In the genomic region with DNA sequence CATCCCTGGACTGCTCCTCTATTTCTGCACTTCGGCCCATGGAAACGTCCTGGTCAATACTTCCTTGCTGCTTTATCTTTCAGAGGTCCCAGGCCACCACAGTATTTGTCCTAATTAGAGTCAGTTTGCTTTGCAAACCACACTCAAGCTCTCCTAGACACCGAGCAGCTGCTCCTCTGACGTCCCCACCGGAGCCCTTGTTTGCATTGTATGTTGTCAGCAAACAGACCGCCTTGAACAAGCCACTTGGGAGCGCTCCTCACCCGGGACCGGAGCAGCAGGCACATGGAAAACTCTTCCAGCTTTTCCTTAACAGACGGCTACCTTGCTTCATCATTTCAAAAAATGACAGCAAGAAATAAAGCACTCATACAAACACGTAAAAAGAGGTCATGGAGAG, we compare ENCODE assay signal across 14 cellular contexts. TPM values are rescaled to one million over a fixed set of nuclear protein-coding genes. Genes with fewer than 3 reads are reported as not detected.
DNase-seq lines count a peak whose midpoint lies in the region; ATAC-seq lines count a peak whose summit lies in the region.
"Had no signal": no experiment of that assay in that cellular context is flagged by ENCODE, and none has a peak within 500 bp of the region (broad histone marks: within the 10 kb centered on the region; RNA-seq: fewer than 3 reads in every experiment).

No MANE protein-coding gene starts in this region.

- DNase-seq in HT-29 (ENCODE audit: low spot score) (peak; percentile 63), NCI-H2029 treated with DMSO at 0.1 percent for 48 hours (lab: John Stamatoyannopoulos, UW) (peak; percentile 79), SHP77 treated with DMSO at 0.1 percent for 48 hours (lab: John Stamatoyannopoulos, UW) (peak; percentile 97), myocyte (ENCODE audit: low read depth) (peak; percentile 69), cerebellar nuclear complex (lab: John Stamatoyannopoulos, UW) (no peak), inferior parietal cortex (ENCODE audit: extremely low spot score) (no peak)
- no peak for DNase-seq in NK-92 treated with Interleukin-12 subunit alpha and Interleukin-12 subunit beta, amount 100 ng/mL, for 24 hours (lab: John Stamatoyannopoulos, UW)
- DNase-seq in stimulated activated naive CD8-positive, alpha-beta T cell treated with anti-CD3 and anti-CD28 coated beads, Interleukin-15, Interleukin-2, amounts not matched to agents 100 U/mL and 50 U/mL, for 24 hours: no peak
- DNase-seq: activated B cell treated with CpG ODN at 0.5 μM for 24 hours; activated T-cell treated with anti-CD3 and anti-CD28 coated beads, Interleukin-2, amount 50 U/mL, for 48 hours; CD4-positive, alpha-beta memory T cell; hypothalamus; midbrain had no signal

- no peak for ATAC-seq in stimulated activated naive CD8-positive, alpha-beta T cell treated with anti-CD3 and anti-CD28 coated beads, Interleukin-15, Interleukin-2, amounts not matched to agents 100 U/mL and 50 U/mL, for 24 hours
- ATAC-seq: HCT116 had no signal

RNA-seq across cellular contexts. Expression of gene GTF3A, which starts 51.5 kb away (rescaled TPM):
- 405 and 541 TPM in 2 replicates for total RNA-seq in HT-29 (2014; rRNA removed; shearing (Covaris generic))
- total RNA-seq in myocyte: 279 and 281 TPM in 2 replicates
- 121 TPM for polyA plus RNA-seq in myocyte (2012)

Comparison
In these comparisons a context has a peak if more than half of its experiments do, and no peak if none do; other contexts are left out.
1. DNase-seq: peak in HT-29 (single experiment), NCI-H2029 treated with DMSO at 0.1 percent for 48 hours (single experiment), SHP77 treated with DMSO at 0.1 percent for 48 hours (single experiment) and myocyte (single experiment); none in cerebellar nuclear complex (0 of 2), NK-92 treated with Interleukin-12 subunit alpha and Interleukin-12 subunit beta, amount 100 ng/mL, for 24 hours (single experiment), inferior parietal cortex (single experiment) and stimulated activated naive CD8-positive, alpha-beta T cell treated with anti-CD3 and anti-CD28 coated beads, Interleukin-15, Interleukin-2, amounts not matched to agents 100 U/mL and 50 U/mL, for 24 hours (single experiment).